In genomic region chr7:102778663-102779062, GRCh38 we compare ENCODE assay signal across 6 cellular contexts. TPM values are rescaled to one million over a fixed set of nuclear protein-coding genes. Genes with fewer than 3 reads are reported as not detected.
A peak's percentile ranks its signal among the peaks of the same experiment; 100 is the strongest.
DNase-seq lines count a peak whose midpoint lies in the region; FAIRE-seq and TF ChIP-seq lines count a peak whose summit lies in the region.
"Not testable (repeated sequence)": the region's sequence is repeated elsewhere in the genome, so short reads cannot be mapped to it uniquely, and the experiment has no call there.

No MANE protein-coding gene starts in this region.

- DNase-seq in AG10803 (ENCODE audit: low read depth) (peak; percentile 5), epithelial cell of proximal tubule (ENCODE audit: low read depth) (peak; percentile 9), fibroblast of gingiva (ENCODE audit: low read depth) (peak; percentile 47), fibroblast of the conjunctiva (ENCODE audit: low read depth) (peak; percentile 5)
- not testable (repeated sequence) for DNase-seq in H54 (ENCODE audit: insufficient read length, low spot score); osteocyte (ENCODE audit: extremely low spot score, unreplicated experiment)

- FAIRE-seq in H54 (lab: Jason Lieb, UNC), result peak; percentile 43

- TF ChIP-seq CTCF in AG10803 (conservative IDR thresholded peaks at IDR 0.05; ENCODE audit: low read length); epithelial cell of proximal tubule (conservative IDR thresholded peaks at IDR 0.05; ENCODE audit: low read depth, low read length); osteocyte (IDR thresholded peaks at IDR 0.05): not testable (repeated sequence)

- not testable (repeated sequence) for H3K9me3 Mint-ChIP-seq in osteocyte (ENCODE audit: unreplicated experiment)

- not testable (repeated sequence) for H3K27me3 Mint-ChIP-seq in osteocyte (ENCODE audit: unreplicated experiment)

- H3K4me1 Mint-ChIP-seq in osteocyte (ENCODE audit: unreplicated experiment), result not testable (repeated sequence)

- not testable (repeated sequence) for H3K4me3 ChIP-seq in AG10803 (ENCODE audit: low read length); epithelial cell of proximal tubule (ENCODE audit: low read depth, low read length)

- H3K4me3 Mint-ChIP-seq in osteocyte (ENCODE audit: unreplicated experiment), result not testable (repeated sequence)

- peak overlapping the region; percentile 27 for H3K27ac Mint-ChIP-seq in osteocyte (ENCODE audit: unreplicated experiment)

- not testable (repeated sequence) for TF ChIP-seq POLR2A in H54 (IDR thresholded peaks at IDR 0.05; ENCODE audit: low read depth, low read length)

- H3K36me3 Mint-ChIP-seq in osteocyte (ENCODE audit: unreplicated experiment), result peaks cover 23% of the 10 kb centered on the region

RNA-seq across cellular contexts. Expression of gene FAM185A, which starts 29.9 kb away (rescaled TPM):
- 9.1 and 13.9 TPM in 2 replicates for total RNA-seq in epithelial cell of proximal tubule
- total RNA-seq in osteocyte, result 6.8 and 7.8 TPM in 2 replicates
